21 cellular contexts compared by ENCODE assay signal in the genomic region with DNA sequence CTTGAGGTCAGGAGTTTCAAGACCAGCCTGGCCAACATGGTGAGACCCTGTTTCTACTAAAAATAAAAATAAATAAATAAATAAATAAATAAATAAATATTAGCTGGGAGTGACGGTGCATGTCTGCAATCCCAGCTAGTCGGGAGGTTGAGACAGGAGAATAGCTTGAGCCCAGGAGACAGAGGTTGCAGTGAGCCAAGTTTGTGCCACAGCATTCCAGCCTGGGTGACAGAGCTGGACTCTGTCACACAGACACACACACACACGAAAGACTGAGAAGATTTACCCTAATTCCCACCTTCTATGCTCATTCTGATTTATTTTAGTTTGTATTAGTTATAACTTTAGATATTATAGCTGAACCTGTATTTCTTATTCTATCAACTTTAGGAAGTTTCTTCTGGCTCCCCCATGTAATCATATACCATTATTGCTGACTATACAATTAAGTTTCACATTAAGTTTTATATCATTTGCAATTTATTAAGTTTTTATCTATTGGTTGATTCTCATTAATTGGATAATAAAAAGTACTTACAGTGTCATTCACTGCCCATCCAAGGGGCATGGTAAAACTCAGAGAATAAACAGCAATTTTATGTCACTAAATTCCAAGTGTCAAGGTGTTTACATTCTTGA. TPM values are rescaled to one million over a fixed set of nuclear protein-coding genes. Genes with fewer than 3 reads are reported as not detected.
DNase-seq lines count a peak whose midpoint lies in the region; ATAC-seq, FAIRE-seq and TF ChIP-seq lines count a peak whose summit lies in the region.
"Had no signal": no experiment of that assay in that cellular context is flagged by ENCODE, and none has a peak within 500 bp of the region (broad histone marks: within the 10 kb centered on the region; RNA-seq: fewer than 3 reads in every experiment).

No MANE protein-coding gene starts in this region.

- no peak overlapping the region for H2BK15ac ChIP-seq in IMR-90 (ENCODE audit: low read depth, low read length)

- ATAC-seq in A549, result no peak
- ATAC-seq in IMR-90 (ENCODE audit: low read depth), result no peak
- no peak for ATAC-seq in HepG2
- no peak for ATAC-seq in GM21529 (IDR thresholded peaks at IDR 0.05; ENCODE audit: unreplicated experiment)
- no peak for ATAC-seq in GM19452 (IDR thresholded peaks at IDR 0.05; ENCODE audit: unreplicated experiment)
- no peak for ATAC-seq in GM18861 (IDR thresholded peaks at IDR 0.05; ENCODE audit: unreplicated experiment)
- ATAC-seq: GM12878 had no signal

- no peak overlapping the region for H2AK9ac ChIP-seq in IMR-90 (replicated peaks; ENCODE audit: low read depth, low read length, poor library complexity)

- DNase-seq in A549 (ENCODE audit: low read depth in 1 of 2, low spot score in 1 of 2) (no peak), IMR-90 (no peak), HepG2 (ENCODE audit: low spot score) (no peak), mesothelial cell of epicardium (ENCODE audit: low spot score in 2 of 2, unreplicated experiment in 2 of 2) (no peak)
- DNase-seq: 8988T; BE2C; CD4-positive, alpha-beta memory T cell; DMS153; DMS79; H9; Kasumi-1; KG1 had no signal

- H3K27ac ChIP-seq in A549 (no peak overlapping the region), IMR-90 (ENCODE audit: insufficient read depth, low read length) (no peak overlapping the region), HepG2 (ENCODE audit: extremely low read length, insufficient read depth, low read length) (no peak overlapping the region)
- peak overlapping the region in 6 of 11 experiments; percentile 26 to 56 (median 42); a peak in 6 of 22 replicates for H3K27ac ChIP-seq in BLaER1 treated with 17β-estradiol and CSF1 and Interleukin-3, amounts not matched to agents 10 nM and 100 nM
- H3K27ac ChIP-seq: HL-60 had no signal

- in situ Hi-C loops in IMR-90 (cut with MboI; ENCODE audit: low sequenced_read_pairs), result no loop called here
- in situ Hi-C loops in HepG2 (cut with HindIII; ENCODE audit: extremely low pct_ligation_motif_present, low pct_unique_long_range_greater_than_20kb), result no loop called here

- BruUV-seq in IMR-90 (replicated peaks; lab: Mats Ljungman, UMichigan) (no TSS peak), HepG2 (replicated peaks; lab: Mats Ljungman, UMichigan) (no TSS peak)

- CTCF ChIA-PET in A549 (lab: Yijun Ruan, JAX), result interaction anchor here (0.5 kb wide), 1 partner anchor 40 kb away, joined by 3 read pairs; no protein-coding TSS in a partner anchor
- CTCF ChIA-PET in IMR-90 (lab: Yijun Ruan, JAX), result interaction anchor here (0.6 to 1.1 kb wide), 2 partner anchors 135 to 161 kb away, joined by 3 read pairs; no protein-coding TSS in a partner anchor
- CTCF ChIA-PET in HepG2 (lab: Yijun Ruan, JAX; ENCODE audit: low intra/inter-chr PET ratio, low total read pairs), result no interaction called here

- no peak overlapping the region for H3K14ac ChIP-seq in IMR-90 (replicated peaks; ENCODE audit: low read depth, low read length)

- no peaks in the 10 kb centered on the region; the same call in 1 of the 2 replicates for H3K9me1 ChIP-seq in IMR-90 (ENCODE audit: insufficient read depth, low read length)

- H4K20me1 ChIP-seq in BLaER1 treated with 17β-estradiol and CSF1 and Interleukin-3, amounts not matched to agents 10 nM and 100 nM, result peaks cover 0 to 59% (median 22%) of the 10 kb centered on the region in 11 experiments; a peak in 9 of 22 replicates
- H4K20me1 ChIP-seq in IMR-90 (ENCODE audit: insufficient read depth, low read length), result peaks cover 10% of the 10 kb centered on the region
- H4K20me1 ChIP-seq in HepG2 (ENCODE audit: insufficient read depth, low read length), result peaks cover 7% of the 10 kb centered on the region; the same call in 1 of the 2 replicates

- H3K23ac ChIP-seq in IMR-90 (ENCODE audit: low read depth, low read length), result no peak overlapping the region

- POLR2A ChIA-PET in A549 (lab: Yijun Ruan, JAX) (interaction anchor here (1.5 kb wide), 1 partner anchor 21 kb away, joined by 7 read pairs; the partner anchor contains the start of genes ABHD17B and C9orf85), IMR-90 (lab: Charles Lee; ENCODE audit: unreplicated experiment) (no interaction called here), HepG2 (lab: Yijun Ruan, JAX) (interaction anchor here (1.4 kb wide), 1 partner anchor 21 kb away, joined by 4 read pairs; the partner anchor contains the start of genes ABHD17B and C9orf85)

- peaks cover 6% of the 10 kb centered on the region for H3K9me3 Mint-ChIP-seq in mesothelial cell of epicardium
- H3K9me3 Mint-ChIP-seq: IgD-negative memory B cell had no signal

- no peak overlapping the region for H3K4ac ChIP-seq in IMR-90 (ENCODE audit: low read depth, low read length)

- peaks cover 2% of the 10 kb centered on the region for H3K36me3 Mint-ChIP-seq in mesothelial cell of epicardium
- H3K36me3 Mint-ChIP-seq: CD14-positive monocyte had no signal

- H3K4me3 Mint-ChIP-seq in mesothelial cell of epicardium, result no peak overlapping the region
- H3K4me3 Mint-ChIP-seq: CD14-positive monocyte; CD4-positive, alpha-beta memory T cell; H9 had no signal

- no peak for TF ChIP-seq CTCF in A549 (IDR thresholded peaks at IDR 0.05)
- TF ChIP-seq CTCF in IMR-90 (conservative IDR thresholded peaks at IDR 0.05; ENCODE audit: low read depth, low read length), result no peak
- no peak for TF ChIP-seq CTCF in HepG2 (CRISPR knock-in tag; IDR thresholded peaks at IDR 0.05)
- TF ChIP-seq CTCF in mesothelial cell of epicardium (IDR thresholded peaks at IDR 0.05; ENCODE audit: unreplicated experiment), result no peak

- H3K18ac ChIP-seq in IMR-90 (ENCODE audit: low read depth, low read length), result no peak overlapping the region

- no peaks in the 10 kb centered on the region for H3K9me3 ChIP-seq in A549
- H3K9me3 ChIP-seq in BLaER1 treated with 17β-estradiol and CSF1 and Interleukin-3, amounts not matched to agents 10 nM and 100 nM (replicated peaks in 1 of 11), result peaks cover 0 to 81% (median 54%) of the 10 kb centered on the region in 11 experiments; a peak in 19 of 22 replicates
- H3K9me3 ChIP-seq in IMR-90 (ENCODE audit: control insufficient read depth, insufficient read depth, low read length), result no peaks in the 10 kb centered on the region
- H3K9me3 ChIP-seq in HepG2 (ENCODE audit: low read length), result no peaks in the 10 kb centered on the region
- H3K9me3 ChIP-seq: BE2C had no signal

- no peak overlapping the region; a peak in 2 of 22 replicates for H3K9ac ChIP-seq in BLaER1 treated with 17β-estradiol and CSF1 and Interleukin-3, amounts not matched to agents 10 nM and 100 nM
- H3K9ac ChIP-seq in IMR-90 (ENCODE audit: low read depth, low read length) (no peak overlapping the region), HepG2 (ENCODE audit: insufficient read depth, low read depth, low read length) (no peak overlapping the region)

- no peak overlapping the region for H3K4me2 ChIP-seq in A549
- H3K4me2 ChIP-seq in BLaER1 treated with 17β-estradiol and CSF1 and Interleukin-3, amounts not matched to agents 10 nM and 100 nM, result peak overlapping the region in 9 of 11 experiments; percentile 27 to 71 (median 46); a peak in 15 of 22 replicates
- no peak overlapping the region for H3K4me2 ChIP-seq in IMR-90 (ENCODE audit: low read depth, low read length)
- H3K4me2 ChIP-seq in HepG2 (ENCODE audit: low read depth, low read length), result no peak overlapping the region

- H2AK5ac ChIP-seq in IMR-90 (ENCODE audit: low read depth, low read length), result no peak overlapping the region

- H3K4me3 ChIP-seq in A549 (no peak overlapping the region), IMR-90 (ENCODE audit: insufficient read depth, low read depth, low read length) (no peak overlapping the region), HepG2 (replicated peaks in 1 of 3; ENCODE audit: insufficient read depth in 1 of 3, low read depth in 2 of 3, low read length in 3 of 3) (no peak overlapping the region)
- H3K4me3 ChIP-seq in BLaER1 treated with 17β-estradiol and CSF1 and Interleukin-3, amounts not matched to agents 10 nM and 100 nM, result 0 out of 20 replicates have a peak overlapping the region, but pooled peaks of 1 of the 10 experiments have one; percentile 42
- H3K4me3 ChIP-seq: GM12878 had no signal

- H3K27me3 ChIP-seq in BLaER1 treated with 17β-estradiol and CSF1 and Interleukin-3, amounts not matched to agents 10 nM and 100 nM, result no peaks in the 10 kb centered on the region
- H3K27me3 ChIP-seq in IMR-90 (ENCODE audit: control insufficient read depth, insufficient read depth, low read length) (no peaks in the 10 kb centered on the region), HepG2 (ENCODE audit: control insufficient read depth in 1 of 2, insufficient read depth in 2 of 2, low read length in 2 of 2) (no peaks in the 10 kb centered on the region)
- H3K27me3 ChIP-seq: BE2C had no signal

- H3K56ac ChIP-seq in IMR-90 (ENCODE audit: extremely low read depth, insufficient read depth, low read length), result no peak overlapping the region

- TF ChIP-seq POLR2A in A549 (IDR thresholded peaks at IDR 0.05; ENCODE audit: low read length) (no peak), IMR-90 (IDR thresholded peaks at IDR 0.05; ENCODE audit: low read depth, low read length) (no peak), HepG2 (IDR thresholded peaks at IDR 0.05; ENCODE audit: insufficient read depth in 1 of 2, low read depth in 2 of 2, low read length in 2 of 2) (no peak)

- H3K27ac Mint-ChIP-seq in mesothelial cell of epicardium, result no peak overlapping the region
- H3K27ac Mint-ChIP-seq: IgD-negative memory B cell had no signal

- intact Hi-C loops in IMR-90 (cut with micrococcal nuclease), result no loop called here
- intact Hi-C loops in HepG2 (cut with micrococcal nuclease; ENCODE audit: unreplicated experiment), result no loop called here

- TF ChIP-seq RAD21 in A549 (conservative IDR thresholded peaks at IDR 0.05 in 1 of 2, IDR thresholded peaks at IDR 0.05 in 1 of 2) (no peak), IMR-90 (IDR thresholded peaks at IDR 0.05; ENCODE audit: low read length) (no peak), HepG2 (CRISPR knock-in tag; IDR thresholded peaks at IDR 0.05) (no peak)

- H3K79me1 ChIP-seq in IMR-90 (ENCODE audit: low read depth in 1 of 2, low read length in 2 of 2), result peaks cover 10 to 32% of the 10 kb centered on the region in 2 experiments

- no peak overlapping the region for H2BK120ac ChIP-seq in IMR-90 (ENCODE audit: low read depth, low read length)

- WGBS in A549 (ENCODE audit: missing lambda C conversion rate), result 81% methylated on average over 3 of the region's 3 CpGs
- WGBS in IMR-90 (ENCODE audit: extremely low coverage in 2 of 2, insufficient read length in 1 of 2), 2 experiments, result no CpG with 5 or more reads among the region's 3 CpGs
- 76% methylated on average over 3 of the region's 3 CpGs for WGBS in HepG2 (ENCODE audit: low lambda C conversion rate)

- FAIRE-seq in A549 (lab: Jason Lieb, UNC) (no peak), HepG2 (lab: Jason Lieb, UNC) (no peak)
- FAIRE-seq: GM12878, H1 had no signal

- H2BK5ac ChIP-seq in IMR-90 (ENCODE audit: low read depth, low read length, poor library complexity, severe bottlenecking), result no peak overlapping the region

- TF ChIP-seq EP300 in A549 (IDR thresholded peaks at IDR 0.05), result no peak
- no peak for TF ChIP-seq EP300 in HepG2 (IDR thresholded peaks at IDR 0.05; ENCODE audit: low read depth in 2 of 2, low read length in 2 of 2)
- TF ChIP-seq EP300 in HepG2 (CRISPR knock-in tag; IDR thresholded peaks at IDR 0.05; ENCODE audit: borderline replicate concordance), result no peak

- H4K91ac ChIP-seq in IMR-90 (ENCODE audit: insufficient read depth, low read depth, low read length), result no peak overlapping the region

- peaks cover 3 to 94% (median 58%) of the 10 kb centered on the region in 11 experiments; a peak in 16 of 22 replicates for H3K36me3 ChIP-seq in BLaER1 treated with 17β-estradiol and CSF1 and Interleukin-3, amounts not matched to agents 10 nM and 100 nM
- H3K36me3 ChIP-seq in IMR-90 (ENCODE audit: control insufficient read depth, insufficient read depth, low read length), result no peaks in the 10 kb centered on the region
- no peaks in the 10 kb centered on the region; a peak in 2 of 5 replicates for H3K36me3 ChIP-seq in HepG2 (replicated peaks in 1 of 2; ENCODE audit: control insufficient read depth in 1 of 2, insufficient read depth in 2 of 2, low read length in 2 of 2)
- H3K36me3 ChIP-seq: BE2C had no signal

- no peak overlapping the region for H4K5ac ChIP-seq in IMR-90 (ENCODE audit: low read depth, low read length)

- dilution Hi-C loops in IMR-90 (cut with HindIII; ENCODE audit: low sequenced_read_pairs, unreplicated experiment), result no loop called here

- H3K4me1 Mint-ChIP-seq in mesothelial cell of epicardium, result peaks cover 8% of the 10 kb centered on the region

- no peak overlapping the region for H4K8ac ChIP-seq in IMR-90 (ENCODE audit: low read depth in 2 of 2, low read length in 2 of 2)

- H2AFZ ChIP-seq in IMR-90 (replicated peaks; ENCODE audit: low read length, poor library complexity), result no peak overlapping the region
- no peak overlapping the region for H2AFZ ChIP-seq in HepG2 (ENCODE audit: low read length)

- H3K27me3 Mint-ChIP-seq in mesothelial cell of epicardium (ENCODE audit: low read depth), result no peaks in the 10 kb centered on the region
- H3K27me3 Mint-ChIP-seq: CD4-positive, alpha-beta memory T cell; IgD-negative memory B cell had no signal

- no peak overlapping the region for H2BK20ac ChIP-seq in IMR-90 (ENCODE audit: low read depth, low read length)

- H3K79me2 ChIP-seq in HepG2 (ENCODE audit: insufficient read depth, low read length), result peaks cover 85% of the 10 kb centered on the region

- H3K4me1 ChIP-seq in A549, result no peaks in the 10 kb centered on the region
- H3K4me1 ChIP-seq in BLaER1 treated with 17β-estradiol and CSF1 and Interleukin-3, amounts not matched to agents 10 nM and 100 nM, result peaks cover 33 to 80% (median 60%) of the 10 kb centered on the region in 10 experiments
- H3K4me1 ChIP-seq in IMR-90 (ENCODE audit: control insufficient read depth, insufficient read depth, low read length), result 0 out of 2 replicates have a peak, but pooled peaks cover 1% of the 10 kb centered on the region
- H3K4me1 ChIP-seq in HepG2 (ENCODE audit: insufficient read depth, low read length), result peaks cover 40% of the 10 kb centered on the region
- H3K4me1 ChIP-seq: BE2C had no signal

RNA-seq across cellular contexts. Expression of gene ABHD17B, which starts 20.8 kb away (rescaled TPM):
- polyA plus RNA-seq in A549 (2011; rRNA removed) (24.7 and 25.3 TPM in 2 replicates), A549 (2017; fragmentation: RNase III; extraction: RNeasy Plus Mini Kit Qiagen cat#74134 plus additional on column Dnase treatment) (14.6 to 16.6 TPM (median 14.9 TPM) in 3 replicates), IMR-90 (2012; rRNA removed) (5.3 and 7.5 TPM in 2 replicates), HepG2 (2011; rRNA removed) (10.4 and 11.3 TPM in 2 replicates)
- polyA plus RNA-seq in A549 (2012; cell fraction: cytosol; rRNA removed), result 8.0 and 10.3 TPM in 2 replicates
- polyA plus RNA-seq in A549 (2012; cell fraction: nucleus; rRNA removed), result 6.3 and 8.2 TPM in 2 replicates
- 16.2 and 16.3 TPM in 2 replicates for polyA minus RNA-seq in A549 (2011; rRNA and poly(A)+ RNA removed)
- total RNA-seq in IMR-90 (2012; rRNA removed) (16.8 and 24.2 TPM in 2 replicates), HepG2 (2016; rRNA removed; fragmentation: Illumina TruSeq; extraction: Trizol) (22.0 and 25.2 TPM in 2 replicates), mesothelial cell of epicardium (27.0 to 30.3 TPM (median 27.8 TPM) in 3 replicates)
- polyA plus RNA-seq in IMR-90 (2012; cell fraction: cytosol; rRNA removed), result 2.4 and 3.0 TPM in 2 replicates
- 1.6 and 5.7 TPM in 2 replicates for polyA plus RNA-seq in IMR-90 (2012; cell fraction: nucleus; rRNA removed; ENCODE audit: low replicate concordance)
- 24.6 and 25.6 TPM in 2 replicates for total RNA-seq in HepG2 (2016; cell fraction: cytosol; rRNA removed; fragmentation: Illumina TruSeq; extraction: Trizol; ENCODE audit: low read depth)
- 23.0 and 26.4 TPM in 2 replicates for total RNA-seq in HepG2 (2016; cell fraction: insoluble cytoplasmic fraction; rRNA removed; fragmentation: Illumina TruSeq; extraction: Trizol)
- total RNA-seq in HepG2 (2016; cell fraction: membrane; rRNA removed; fragmentation: Illumina TruSeq; extraction: Trizol), result 16.4 and 17.3 TPM in 2 replicates
- total RNA-seq in HepG2 (2016; cell fraction: nucleus; rRNA removed; fragmentation: Illumina TruSeq; extraction: Trizol), result 15.0 and 15.1 TPM in 2 replicates
- polyA plus RNA-seq in HepG2 (2011; cell fraction: cytosol; rRNA removed), result 7.4 and 10.3 TPM in 2 replicates
- polyA plus RNA-seq in HepG2 (2011; cell fraction: nucleus; rRNA removed), result 5.7 and 7.3 TPM in 2 replicates
- 9.7 and 10.6 TPM in 2 replicates for polyA plus RNA-seq in HepG2 (2012)
- 0.92 TPM in 2 replicates for polyA plus RNA-seq in HepG2 (2016; cell fraction: cytosol; fragmentation: Illumina TruSeq; extraction: Trizol; ENCODE audit: low read depth)
- 20.8 and 22.8 TPM in 2 replicates for polyA plus RNA-seq in HepG2 (2016; cell fraction: insoluble cytoplasmic fraction; fragmentation: Illumina TruSeq; extraction: Trizol; ENCODE audit: low read depth)
- 3.6 and 3.8 TPM in 2 replicates for polyA plus RNA-seq in HepG2 (2016; cell fraction: membrane; fragmentation: Illumina TruSeq; extraction: Trizol; ENCODE audit: low read depth)
- polyA plus RNA-seq in HepG2 (2016; cell fraction: nucleus; fragmentation: Illumina TruSeq; extraction: Trizol; ENCODE audit: insufficient read depth, low read depth), result 16.3 and 17.8 TPM in 2 replicates
- 19.1 and 32.6 TPM in 2 replicates for polyA minus RNA-seq in HepG2 (2011; rRNA and poly(A)+ RNA removed; ENCODE audit: low replicate concordance)
- polyA minus RNA-seq in HepG2 (2011; cell fraction: cytosol; rRNA and poly(A)+ RNA removed), result 13.6 and 15.4 TPM in 2 replicates
- polyA minus RNA-seq in HepG2 (2011; cell fraction: nucleus; rRNA and poly(A)+ RNA removed), result 23.0 and 24.5 TPM in 2 replicates

RNA-seq across cellular contexts. Expression of gene C9orf85, which starts 21.3 kb away (rescaled TPM):
- polyA plus RNA-seq in A549 (2011; rRNA removed) (15.1 and 24.6 TPM in 2 replicates), A549 (2017; fragmentation: RNase III; extraction: RNeasy Plus Mini Kit Qiagen cat#74134 plus additional on column Dnase treatment) (15.9 to 19.0 TPM (median 16.9 TPM) in 3 replicates), IMR-90 (2012; rRNA removed) (8.2 and 8.4 TPM in 2 replicates), HepG2 (2011; rRNA removed) (11.3 and 13.9 TPM in 2 replicates)
- polyA plus RNA-seq in A549 (2012; cell fraction: cytosol; rRNA removed), result 7.6 and 7.8 TPM in 2 replicates
- 2.4 and 3.0 TPM in 2 replicates for polyA plus RNA-seq in A549 (2012; cell fraction: nucleus; rRNA removed)
- 5.1 and 5.4 TPM in 2 replicates for polyA minus RNA-seq in A549 (2011; rRNA and poly(A)+ RNA removed)
- total RNA-seq in IMR-90 (2012; rRNA removed) (4.3 and 10.6 TPM in 2 replicates), HepG2 (2016; rRNA removed; fragmentation: Illumina TruSeq; extraction: Trizol) (9.9 and 10.1 TPM in 2 replicates), mesothelial cell of epicardium (13.6 to 15.9 TPM (median 15.2 TPM) in 3 replicates)
- 2.8 and 5.5 TPM in 2 replicates for polyA plus RNA-seq in IMR-90 (2012; cell fraction: cytosol; rRNA removed)
- polyA plus RNA-seq in IMR-90 (2012; cell fraction: nucleus; rRNA removed; ENCODE audit: low replicate concordance), result 1.8 and 5.9 TPM in 2 replicates
- total RNA-seq in HepG2 (2016; cell fraction: cytosol; rRNA removed; fragmentation: Illumina TruSeq; extraction: Trizol; ENCODE audit: low read depth), result 5.5 and 6.6 TPM in 2 replicates
- 9.8 and 12.3 TPM in 2 replicates for total RNA-seq in HepG2 (2016; cell fraction: insoluble cytoplasmic fraction; rRNA removed; fragmentation: Illumina TruSeq; extraction: Trizol)
- total RNA-seq in HepG2 (2016; cell fraction: membrane; rRNA removed; fragmentation: Illumina TruSeq; extraction: Trizol), result 11.8 and 13.0 TPM in 2 replicates
- total RNA-seq in HepG2 (2016; cell fraction: nucleus; rRNA removed; fragmentation: Illumina TruSeq; extraction: Trizol), result 7.3 and 8.5 TPM in 2 replicates
- polyA plus RNA-seq in HepG2 (2011; cell fraction: cytosol; rRNA removed), result 10.5 and 13.4 TPM in 2 replicates
- polyA plus RNA-seq in HepG2 (2011; cell fraction: nucleus; rRNA removed), result 3.9 and 5.8 TPM in 2 replicates
- 14.9 and 15.4 TPM in 2 replicates for polyA plus RNA-seq in HepG2 (2012)
- polyA plus RNA-seq in HepG2 (2016; cell fraction: cytosol; fragmentation: Illumina TruSeq; extraction: Trizol; ENCODE audit: low read depth), result 7.0 and 7.2 TPM in 2 replicates
- polyA plus RNA-seq in HepG2 (2016; cell fraction: insoluble cytoplasmic fraction; fragmentation: Illumina TruSeq; extraction: Trizol; ENCODE audit: low read depth), result 15.7 and 16.4 TPM in 2 replicates
- 12.6 and 13.2 TPM in 2 replicates for polyA plus RNA-seq in HepG2 (2016; cell fraction: membrane; fragmentation: Illumina TruSeq; extraction: Trizol; ENCODE audit: low read depth)
- polyA plus RNA-seq in HepG2 (2016; cell fraction: nucleus; fragmentation: Illumina TruSeq; extraction: Trizol; ENCODE audit: insufficient read depth, low read depth), result 7.9 and 8.9 TPM in 2 replicates
- polyA minus RNA-seq in HepG2 (2011; rRNA and poly(A)+ RNA removed; ENCODE audit: low replicate concordance), result 5.1 and 6.1 TPM in 2 replicates
- 6.2 and 9.6 TPM in 2 replicates for polyA minus RNA-seq in HepG2 (2011; cell fraction: cytosol; rRNA and poly(A)+ RNA removed)
- 17.6 and 21.1 TPM in 2 replicates for polyA minus RNA-seq in HepG2 (2011; cell fraction: nucleus; rRNA and poly(A)+ RNA removed)

Comparison
In these comparisons a context has a peak if more than half of its experiments do, and no peak if none do; other contexts are left out.
1. H3K27ac ChIP-seq: peak in BLaER1 treated with 17β-estradiol and CSF1 and Interleukin-3, amounts not matched to agents 10 nM and 100 nM (6 of 11); none in A549 (0 of 2), IMR-90 (single experiment) and HepG2 (single experiment).
2. H3K4me2 ChIP-seq: peak in BLaER1 treated with 17β-estradiol and CSF1 and Interleukin-3, amounts not matched to agents 10 nM and 100 nM (9 of 11); none in A549 (single experiment), IMR-90 (single experiment) and HepG2 (single experiment).
3. Of the 38 proteins assayed by ChIP-seq in both HepG2 and A549: peak only in HepG2: none; only in A549: none; in both: MAFK; in neither: 37.